Comparison of ENCODE assay signal across 1 cellular context in genomic region chr6:32047539-32047854, GRCh38.
TF ChIP-seq lines count a peak whose summit lies in the region.

No MANE protein-coding gene starts in this region.

TF ChIP-seq in A549, 52 proteins besides CTCF, POLR2A, EP300 and RAD21 (continued from another document):
- TF ChIP-seq, protein P1, sequence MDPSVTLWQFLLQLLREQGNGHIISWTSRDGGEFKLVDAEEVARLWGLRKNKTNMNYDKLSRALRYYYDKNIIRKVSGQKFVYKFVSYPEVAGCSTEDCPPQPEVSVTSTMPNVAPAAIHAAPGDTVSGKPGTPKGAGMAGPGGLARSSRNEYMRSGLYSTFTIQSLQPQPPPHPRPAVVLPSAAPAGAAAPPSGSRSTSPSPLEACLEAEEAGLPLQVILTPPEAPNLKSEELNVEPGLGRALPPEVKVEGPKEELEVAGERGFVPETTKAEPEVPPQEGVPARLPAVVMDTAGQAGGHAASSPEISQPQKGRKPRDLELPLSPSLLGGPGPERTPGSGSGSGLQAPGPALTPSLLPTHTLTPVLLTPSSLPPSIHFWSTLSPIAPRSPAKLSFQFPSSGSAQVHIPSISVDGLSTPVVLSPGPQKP (IDR thresholded peaks at IDR 0.05; ENCODE audit: low read depth, low read length) = no peak
- TF ChIP-seq ZNF302 (CRISPR knock-in tag; IDR thresholded peaks at IDR 0.05) = no peak
- no peak for TF ChIP-seq ZSCAN20 (CRISPR knock-in tag; IDR thresholded peaks at IDR 0.05)
- TF ChIP-seq, protein P2, sequence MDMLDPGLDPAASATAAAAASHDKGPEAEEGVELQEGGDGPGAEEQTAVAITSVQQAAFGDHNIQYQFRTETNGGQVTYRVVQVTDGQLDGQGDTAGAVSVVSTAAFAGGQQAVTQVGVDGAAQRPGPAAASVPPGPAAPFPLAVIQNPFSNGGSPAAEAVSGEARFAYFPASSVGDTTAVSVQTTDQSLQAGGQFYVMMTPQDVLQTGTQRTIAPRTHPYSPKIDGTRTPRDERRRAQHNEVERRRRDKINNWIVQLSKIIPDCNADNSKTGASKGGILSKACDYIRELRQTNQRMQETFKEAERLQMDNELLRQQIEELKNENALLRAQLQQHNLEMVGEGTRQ (IDR thresholded peaks at IDR 0.05) = no peak
